In the genomic region with DNA sequence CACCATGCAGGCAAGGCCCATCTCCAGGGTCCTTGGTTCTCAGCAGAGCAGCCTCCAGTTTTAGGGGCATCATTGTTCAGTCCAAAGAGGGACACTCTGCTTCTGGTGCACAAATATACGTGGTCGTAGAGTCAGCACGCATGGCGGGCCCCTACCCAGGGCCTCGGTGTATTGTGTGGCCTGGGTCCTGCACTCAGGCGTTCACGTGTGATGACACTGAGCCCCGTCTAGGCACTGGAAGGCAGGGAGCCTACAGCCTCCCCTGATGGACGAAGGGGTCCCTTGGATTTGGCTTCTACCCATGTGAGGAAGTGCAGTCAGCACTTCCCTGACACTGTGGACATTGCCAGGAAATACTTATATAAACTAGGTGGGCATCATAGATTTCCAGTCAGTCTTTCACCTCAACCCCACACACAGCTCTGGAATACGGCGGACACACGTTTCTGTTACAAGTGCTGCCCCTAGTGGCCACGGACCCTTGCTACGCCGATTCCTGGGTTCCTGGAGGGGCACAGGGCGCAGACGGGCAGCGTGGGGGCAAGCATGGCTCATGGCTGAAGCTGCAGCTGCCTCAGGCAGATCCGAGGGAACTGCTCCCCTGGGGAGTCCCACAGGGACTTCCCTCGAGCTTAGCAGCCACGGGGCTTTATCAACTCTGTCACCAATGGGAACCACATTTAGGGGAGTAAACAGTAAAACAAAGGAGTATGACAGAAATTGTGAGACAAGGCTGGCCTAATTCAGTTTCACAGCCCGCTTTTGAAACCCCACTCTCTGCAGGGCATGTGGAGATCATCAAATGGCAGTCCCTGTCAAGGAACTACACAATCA, we compare ENCODE assay signal across 8 cellular contexts. TPM values are rescaled to one million over a fixed set of nuclear protein-coding genes. Genes with fewer than 3 reads are reported as not detected.
DNase-seq lines count a peak whose midpoint lies in the region; ATAC-seq, FAIRE-seq and TF ChIP-seq lines count a peak whose summit lies in the region.

No MANE protein-coding gene starts in this region.

- no peak for DNase-seq in left ventricle myocardium inferior
- DNase-seq in Right ventricle myocardium superior = no peak
- DNase-seq in LNCaP clone FGC (ENCODE audit: low read depth) = no peak
- DNase-seq in endothelial cell (ENCODE audit: low spot score) = peak; percentile 73
- peak; percentile 45 for DNase-seq in urothelium cell line (ENCODE audit: low spot score)
- DNase-seq in AML-193 (lab: John Stamatoyannopoulos, UW) = no peak
- DNase-seq in coronary artery (ENCODE audit: low spot score) = no peak
- no peak for DNase-seq in GM19239 (ENCODE audit: insufficient read length, low spot score)

- no peaks in the 10 kb centered on the region for H3K9me3 ChIP-seq in left ventricle myocardium inferior (replicated peaks)

- H3K27ac ChIP-seq in left ventricle myocardium inferior (replicated peaks) = no peak overlapping the region
- no peak overlapping the region for H3K27ac ChIP-seq in coronary artery

- peaks cover 34% of the 10 kb centered on the region for H3K36me3 ChIP-seq in left ventricle myocardium inferior

- peak; percentile 5 for FAIRE-seq in urothelium cell line (lab: Jason Lieb, UNC)
- no peak for FAIRE-seq in GM19239 (lab: Jason Lieb, UNC)

- TF ChIP-seq CTCF in left ventricle myocardium inferior (IDR thresholded peaks at IDR 0.05; ENCODE audit: borderline replicate concordance) (peak; percentile 38), LNCaP clone FGC (IDR thresholded peaks at IDR 0.05; ENCODE audit: control insufficient read depth, extremely low read depth, insufficient read depth) (peak; percentile 35), endothelial cell (IDR thresholded peaks at IDR 0.05; ENCODE audit: unreplicated experiment) (peak; percentile 81), coronary artery (IDR thresholded peaks at IDR 0.05) (no peak)

- H3K4me3 Mint-ChIP-seq in endothelial cell (ENCODE audit: unreplicated experiment) = no peak overlapping the region

- no peak overlapping the region for H3K27ac Mint-ChIP-seq in endothelial cell (ENCODE audit: unreplicated experiment)

- H3K4me1 ChIP-seq in left ventricle myocardium inferior = no peaks in the 10 kb centered on the region

- intact Hi-C loops in left ventricle myocardium inferior (cut with micrococcal nuclease) (no loop called here), Right ventricle myocardium superior (cut with DNase I) (no loop called here)

- H3K27me3 Mint-ChIP-seq in endothelial cell (ENCODE audit: unreplicated experiment) = peaks cover 8% of the 10 kb centered on the region

- no peaks in the 10 kb centered on the region for H3K4me1 Mint-ChIP-seq in endothelial cell (ENCODE audit: unreplicated experiment)

- no peaks in the 10 kb centered on the region for H3K9me3 Mint-ChIP-seq in endothelial cell (ENCODE audit: unreplicated experiment)

- ATAC-seq in Right ventricle myocardium superior (ENCODE audit: poor library complexity) = no peak

- H3K27me3 ChIP-seq in left ventricle myocardium inferior (ENCODE audit: low read depth) = no peaks in the 10 kb centered on the region

- H3K36me3 Mint-ChIP-seq in endothelial cell (ENCODE audit: low read depth, unreplicated experiment) = peaks cover 42% of the 10 kb centered on the region

- H3K4me3 ChIP-seq in left ventricle myocardium inferior = no peak overlapping the region
- H3K4me3 ChIP-seq in LNCaP clone FGC (ENCODE audit: low read depth, low read length) = no peak overlapping the region
- H3K4me3 ChIP-seq in coronary artery = no peak overlapping the region

RNA-seq across cellular contexts. Expression of gene AIFM2, which starts 25.4 kb away (rescaled TPM):
- total RNA-seq in left ventricle myocardium inferior (16.8 TPM), Right ventricle myocardium superior (20.2 TPM), endothelial cell (ENCODE audit: unreplicated experiment) (1.7 TPM)

RNA-seq across cellular contexts. Expression of gene TYSND1, which starts 39.3 kb away (rescaled TPM):
- total RNA-seq in left ventricle myocardium inferior (6.4 TPM), Right ventricle myocardium superior (5.9 TPM), endothelial cell (ENCODE audit: unreplicated experiment) (6.7 TPM)

RNA-seq across cellular contexts. Expression of gene MACROH2A2, which starts 54.5 kb away (rescaled TPM):
- total RNA-seq in left ventricle myocardium inferior = 17.9 TPM
- total RNA-seq in Right ventricle myocardium superior = 13.2 TPM
- 75.2 TPM for total RNA-seq in endothelial cell (ENCODE audit: unreplicated experiment)

Comparison
In these comparisons a context has a peak if more than half of its experiments do, and no peak if none do; other contexts are left out.
1. DNase-seq: peak in endothelial cell (single experiment) and urothelium cell line (single experiment); none in left ventricle myocardium inferior (single experiment), Right ventricle myocardium superior (single experiment), LNCaP clone FGC (single experiment), AML-193 (0 of 2), coronary artery (single experiment) and GM19239 (single experiment).